ENCODE assay signal across 22 cellular contexts in the genomic region with DNA sequence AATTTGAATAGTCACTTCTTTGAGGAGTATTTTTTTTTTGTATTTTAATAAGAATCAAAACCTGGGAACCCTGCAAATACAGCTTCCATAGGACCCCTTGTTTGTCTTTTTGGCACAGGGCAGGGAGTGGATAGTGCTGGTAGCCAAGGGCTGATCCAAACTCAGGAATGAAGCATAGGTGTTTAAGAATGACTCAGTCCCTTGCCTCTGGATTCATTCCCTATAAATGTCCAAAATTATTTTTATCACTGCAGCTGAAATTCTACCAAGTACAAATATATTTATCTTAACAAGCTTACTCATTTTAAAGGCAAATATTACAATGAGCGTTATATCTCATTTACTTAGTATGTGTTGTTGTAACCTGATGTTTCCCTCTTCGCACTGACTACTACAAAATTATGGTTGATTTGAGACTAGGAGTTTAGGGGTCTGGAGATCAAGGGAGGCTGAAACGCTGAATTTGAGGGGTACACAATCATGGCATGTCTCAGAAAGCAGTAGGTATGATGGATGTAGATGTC.
DNase-seq lines count a peak whose midpoint lies in the region; ATAC-seq, FAIRE-seq and TF ChIP-seq lines count a peak whose summit lies in the region.
"Had no signal": no experiment of that assay in that cellular context is flagged by ENCODE, and none has a peak within 500 bp of the region (broad histone marks: within the 10 kb centered on the region; RNA-seq: fewer than 3 reads in every experiment).

No MANE protein-coding gene starts in this region.

- H3K79me1 ChIP-seq in IMR-90 (ENCODE audit: low read depth in 1 of 2, low read length in 2 of 2) = no peaks in the 10 kb centered on the region

- TF ChIP-seq POLR2A in IMR-90 (IDR thresholded peaks at IDR 0.05; ENCODE audit: low read depth, low read length) = no peak

- no peak overlapping the region for H2BK120ac ChIP-seq in IMR-90 (ENCODE audit: low read depth, low read length)

- H3K4me1 ChIP-seq in IMR-90 (ENCODE audit: control insufficient read depth, insufficient read depth, low read length) (no peaks in the 10 kb centered on the region), osteoblast (ENCODE audit: insufficient read depth, low read length) (no peaks in the 10 kb centered on the region)
- H3K4me1 ChIP-seq: BLaER1 treated with 17β-estradiol and CSF1 and Interleukin-3, amounts not matched to agents 10 nM and 100 nM had no signal

- H2AK9ac ChIP-seq in IMR-90 (replicated peaks; ENCODE audit: low read depth, low read length, poor library complexity) = no peak overlapping the region

- ATAC-seq in IMR-90 (ENCODE audit: low read depth) = no peak
- no peak for ATAC-seq in stimulated activated effector memory CD8-positive, alpha-beta T cell treated with anti-CD3 and anti-CD28 coated beads, Interleukin-12 subunit alpha, Interleukin-12 subunit beta, amount 100 ng/mL, for 72 hours
- ATAC-seq in HG02884 (IDR thresholded peaks at IDR 0.05; ENCODE audit: unreplicated experiment) = no peak

- no peak overlapping the region for H4K91ac ChIP-seq in IMR-90 (ENCODE audit: insufficient read depth, low read depth, low read length)

- TF ChIP-seq RAD21 in IMR-90 (IDR thresholded peaks at IDR 0.05; ENCODE audit: low read length) = no peak

- H2BK20ac ChIP-seq in IMR-90 (ENCODE audit: low read depth, low read length) = no peak overlapping the region

- DNase-seq in BJ (ENCODE audit: low read depth) = peak; percentile 23
- peak; percentile 14 for DNase-seq in IMR-90
- DNase-seq in bronchial epithelial cell (ENCODE audit: low read depth) = peak; percentile 5
- DNase-seq in osteoblast (ENCODE audit: insufficient read length, low spot score, missing footprints) = peak; percentile 37
- no peak for DNase-seq in stimulated activated effector memory CD8-positive, alpha-beta T cell treated with anti-CD3 and anti-CD28 coated beads, Interleukin-12 subunit alpha, Interleukin-12 subunit beta, amount 100 ng/mL, for 72 hours (ENCODE audit: low spot score in 2 of 2)
- no peak for DNase-seq in CD1c-positive myeloid dendritic cell (ENCODE audit: extremely low spot score)
- DNase-seq: Calu3; CD4-positive, alpha-beta memory T cell; COR-L47; DMS53; DMS79 treated with DMSO at 0.1 percent for 48 hours; GOT3; HFFc6 had no signal

- H3K9ac ChIP-seq in IMR-90 (ENCODE audit: low read depth, low read length) = no peak overlapping the region
- H3K9ac ChIP-seq: BLaER1 treated with 17β-estradiol and CSF1 and Interleukin-3, amounts not matched to agents 10 nM and 100 nM had no signal

- CTCF ChIA-PET in BJ (lab: Yijun Ruan, JAX) (no interaction called here), IMR-90 (lab: Yijun Ruan, JAX) (no interaction called here)

- no peak for TF ChIP-seq CTCF in BJ (IDR thresholded peaks at IDR 0.05; ENCODE audit: insufficient read depth, low read depth, low read length)
- TF ChIP-seq CTCF in IMR-90 (conservative IDR thresholded peaks at IDR 0.05; ENCODE audit: low read depth, low read length) = no peak
- TF ChIP-seq CTCF in bronchial epithelial cell (IDR thresholded peaks at IDR 0.05; ENCODE audit: insufficient read depth, low read length, severe bottlenecking) = no peak
- no peak for TF ChIP-seq CTCF in osteoblast (IDR thresholded peaks at IDR 0.05; ENCODE audit: extremely low read depth, low read depth, low read length)

- 0 out of 2 replicates have a peak overlapping the region, but pooled peaks have one; percentile 42 for H3K14ac ChIP-seq in IMR-90 (replicated peaks; ENCODE audit: low read depth, low read length)

- H2BK15ac ChIP-seq in IMR-90 (ENCODE audit: low read depth, low read length) = no peak overlapping the region

- H4K20me1 ChIP-seq in IMR-90 (ENCODE audit: insufficient read depth, low read length) (no peaks in the 10 kb centered on the region), osteoblast (ENCODE audit: insufficient read depth, low read length) (no peaks in the 10 kb centered on the region)
- H4K20me1 ChIP-seq: BLaER1 treated with 17β-estradiol and CSF1 and Interleukin-3, amounts not matched to agents 10 nM and 100 nM had no signal

- no peak overlapping the region for H3K27ac Mint-ChIP-seq in stimulated activated effector memory CD8-positive, alpha-beta T cell treated with anti-CD3 and anti-CD28 coated beads, Interleukin-12 subunit alpha, Interleukin-12 subunit beta, amount 100 ng/mL, for 72 hours
- H3K27ac Mint-ChIP-seq: B cell, CD14-positive monocyte, HFFc6 had no signal

- no peak overlapping the region for H3K23ac ChIP-seq in IMR-90 (ENCODE audit: low read depth, low read length)

- H2BK5ac ChIP-seq in IMR-90 (ENCODE audit: low read depth, low read length, poor library complexity, severe bottlenecking) = no peak overlapping the region

- no peak overlapping the region for H4K5ac ChIP-seq in IMR-90 (ENCODE audit: low read depth, low read length)

- no peaks in the 10 kb centered on the region for H3K36me3 Mint-ChIP-seq in stimulated activated effector memory CD8-positive, alpha-beta T cell treated with anti-CD3 and anti-CD28 coated beads, Interleukin-12 subunit alpha, Interleukin-12 subunit beta, amount 100 ng/mL, for 72 hours
- H3K36me3 Mint-ChIP-seq: CD14-positive monocyte; CD4-positive, alpha-beta memory T cell had no signal

- no peak overlapping the region for H3K18ac ChIP-seq in IMR-90 (ENCODE audit: low read depth, low read length)

- H3K4me2 ChIP-seq in IMR-90 (ENCODE audit: low read depth, low read length) (no peak overlapping the region), osteoblast (ENCODE audit: insufficient read depth, low read length) (no peak overlapping the region)
- H3K4me2 ChIP-seq: BLaER1 treated with 17β-estradiol and CSF1 and Interleukin-3, amounts not matched to agents 10 nM and 100 nM had no signal

- H3K4me1 Mint-ChIP-seq in stimulated activated effector memory CD8-positive, alpha-beta T cell treated with anti-CD3 and anti-CD28 coated beads, Interleukin-12 subunit alpha, Interleukin-12 subunit beta, amount 100 ng/mL, for 72 hours = no peaks in the 10 kb centered on the region
- H3K4me1 Mint-ChIP-seq: B cell; CD14-positive monocyte; CD4-positive, alpha-beta memory T cell had no signal

- H2AFZ ChIP-seq in IMR-90 (replicated peaks; ENCODE audit: low read length, poor library complexity) = no peak overlapping the region
- H2AFZ ChIP-seq in osteoblast (ENCODE audit: low read length) = no peak overlapping the region

- no peaks in the 10 kb centered on the region for H3K9me1 ChIP-seq in IMR-90 (ENCODE audit: insufficient read depth, low read length)

- POLR2A ChIA-PET in BJ (lab: Charles Lee) = no interaction called here
- POLR2A ChIA-PET in IMR-90 (lab: Charles Lee; ENCODE audit: unreplicated experiment) = no interaction called here

- intact Hi-C loops in IMR-90 (cut with micrococcal nuclease) = no loop called here

- no peaks in the 10 kb centered on the region for H3K27me3 ChIP-seq in BJ (ENCODE audit: control insufficient read depth, insufficient read depth, low read length)
- H3K27me3 ChIP-seq in IMR-90 (ENCODE audit: control insufficient read depth, insufficient read depth, low read length) = no peaks in the 10 kb centered on the region
- H3K27me3 ChIP-seq in bronchial epithelial cell (ENCODE audit: control insufficient read depth, insufficient read depth, low read length) = no peaks in the 10 kb centered on the region
- no peaks in the 10 kb centered on the region for H3K27me3 ChIP-seq in osteoblast (ENCODE audit: insufficient read depth, low read length)
- H3K27me3 ChIP-seq: BLaER1 treated with 17β-estradiol and CSF1 and Interleukin-3, amounts not matched to agents 10 nM and 100 nM had no signal

- no peak overlapping the region for H3K56ac ChIP-seq in IMR-90 (ENCODE audit: extremely low read depth, insufficient read depth, low read length)

- no peak overlapping the region for H4K8ac ChIP-seq in IMR-90 (ENCODE audit: low read depth in 2 of 2, low read length in 2 of 2)

- no peak overlapping the region for H3K4me3 Mint-ChIP-seq in stimulated activated effector memory CD8-positive, alpha-beta T cell treated with anti-CD3 and anti-CD28 coated beads, Interleukin-12 subunit alpha, Interleukin-12 subunit beta, amount 100 ng/mL, for 72 hours
- H3K4me3 Mint-ChIP-seq: B cell; CD14-positive monocyte; CD4-positive, alpha-beta memory T cell; HFFc6 had no signal

- H3K4ac ChIP-seq in IMR-90 (ENCODE audit: low read depth, low read length) = no peak overlapping the region

- WGBS in IMR-90 (ENCODE audit: extremely low coverage in 2 of 2, insufficient read length in 1 of 2), 2 experiments = 88% methylated on average over 1 of the region's 3 CpGs; no CpG with 5 or more reads in 1 of the 2 experiments

- no peak for FAIRE-seq in bronchial epithelial cell (lab: Jason Lieb, UNC)
- FAIRE-seq: A204.1, G401.6, GM12892, H54 had no signal

- dilution Hi-C loops in IMR-90 (cut with HindIII; ENCODE audit: low sequenced_read_pairs, unreplicated experiment) = no loop called here

- H3K36me3 ChIP-seq in BJ (ENCODE audit: control insufficient read depth, insufficient read depth, low read length) = no peaks in the 10 kb centered on the region
- H3K36me3 ChIP-seq in IMR-90 (ENCODE audit: control insufficient read depth, insufficient read depth, low read length) = no peaks in the 10 kb centered on the region
- H3K36me3 ChIP-seq in bronchial epithelial cell (ENCODE audit: control insufficient read depth, insufficient read depth, low read length) = no peaks in the 10 kb centered on the region
- H3K36me3 ChIP-seq in osteoblast (ENCODE audit: insufficient read depth, low read length) = no peaks in the 10 kb centered on the region
- H3K36me3 ChIP-seq: BLaER1 treated with 17β-estradiol and CSF1 and Interleukin-3, amounts not matched to agents 10 nM and 100 nM; HAP-1 had no signal

- in situ Hi-C loops in IMR-90 (cut with MboI; ENCODE audit: low sequenced_read_pairs) = no loop called here

- no peaks in the 10 kb centered on the region for H3K79me2 ChIP-seq in osteoblast (ENCODE audit: insufficient read depth, low read length)

- no peak overlapping the region for H2AK5ac ChIP-seq in IMR-90 (ENCODE audit: low read depth, low read length)

- H3K4me3 ChIP-seq in BJ (ENCODE audit: low read depth, low read length) (no peak overlapping the region), IMR-90 (ENCODE audit: insufficient read depth, low read depth, low read length) (no peak overlapping the region), bronchial epithelial cell (ENCODE audit: low read depth, low read length) (no peak overlapping the region), osteoblast (ENCODE audit: insufficient read depth, low read length) (no peak overlapping the region)
- H3K4me3 ChIP-seq: BLaER1 treated with 17β-estradiol and CSF1 and Interleukin-3, amounts not matched to agents 10 nM and 100 nM; HAP-1 had no signal

- BruUV-seq in IMR-90 (replicated peaks; lab: Mats Ljungman, UMichigan) = no TSS peak

- no peaks in the 10 kb centered on the region for H3K9me3 Mint-ChIP-seq in stimulated activated effector memory CD8-positive, alpha-beta T cell treated with anti-CD3 and anti-CD28 coated beads, Interleukin-12 subunit alpha, Interleukin-12 subunit beta, amount 100 ng/mL, for 72 hours
- H3K9me3 Mint-ChIP-seq: HFFc6 had no signal

- H3K27ac ChIP-seq in IMR-90 (ENCODE audit: insufficient read depth, low read length) = no peak overlapping the region
- H3K27ac ChIP-seq in osteoblast (ENCODE audit: low read depth, low read length) = no peak overlapping the region
- H3K27ac ChIP-seq: BLaER1 treated with 17β-estradiol and CSF1 and Interleukin-3, amounts not matched to agents 10 nM and 100 nM had no signal

- H3K9me3 ChIP-seq in IMR-90 (ENCODE audit: control insufficient read depth, insufficient read depth, low read length) (no peaks in the 10 kb centered on the region), osteoblast (ENCODE audit: low read depth, low read length) (no peaks in the 10 kb centered on the region)
- H3K9me3 ChIP-seq: BLaER1 treated with 17β-estradiol and CSF1 and Interleukin-3, amounts not matched to agents 10 nM and 100 nM; HAP-1 had no signal

Comparison
In these comparisons a context has a peak if more than half of its experiments do, and no peak if none do; other contexts are left out.
1. DNase-seq: peak in BJ (single experiment), IMR-90 (single experiment), bronchial epithelial cell (single experiment) and osteoblast (single experiment); none in stimulated activated effector memory CD8-positive, alpha-beta T cell treated with anti-CD3 and anti-CD28 coated beads, Interleukin-12 subunit alpha, Interleukin-12 subunit beta, amount 100 ng/mL, for 72 hours (0 of 2) and CD1c-positive myeloid dendritic cell (single experiment).